ENCODE assay signal across 14 cellular contexts in the genomic region with DNA sequence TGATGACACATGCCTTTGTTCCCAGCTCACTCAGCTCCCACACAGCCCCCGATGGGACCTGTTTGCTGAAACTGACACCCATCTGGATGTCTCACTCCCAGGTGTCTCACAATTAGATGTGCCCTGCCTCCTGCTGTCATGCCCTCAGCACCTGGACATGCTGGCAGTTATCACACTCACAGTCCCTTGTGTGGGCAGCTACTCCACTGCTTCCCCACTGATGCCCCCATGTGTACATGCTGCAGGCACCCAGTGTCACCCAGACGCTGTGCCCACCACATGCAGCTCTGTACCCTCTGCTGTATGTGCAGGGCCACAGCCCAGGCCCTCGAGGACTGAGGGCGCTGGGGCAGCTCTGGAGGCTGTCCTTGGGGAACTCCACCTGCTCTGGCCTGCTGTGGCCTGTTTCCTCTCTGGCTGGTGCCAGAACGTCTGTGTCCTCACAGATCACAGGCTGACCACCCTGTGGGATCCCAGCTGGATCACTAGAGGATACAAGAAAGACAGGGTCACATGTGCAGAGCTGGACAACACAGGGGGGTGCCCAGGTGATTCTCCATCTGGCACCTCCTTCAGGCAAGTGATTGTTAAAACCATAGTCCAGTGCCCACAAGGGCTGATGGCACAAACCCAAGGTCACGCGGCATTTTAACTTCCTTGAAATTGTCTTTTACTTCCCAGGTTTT. TPM values are rescaled to one million over a fixed set of nuclear protein-coding genes. Genes with fewer than 3 reads are reported as not detected.
DNase-seq lines count a peak whose midpoint lies in the region; ATAC-seq and TF ChIP-seq lines count a peak whose summit lies in the region.
"Had no signal": no experiment of that assay in that cellular context is flagged by ENCODE, and none has a peak within 500 bp of the region (broad histone marks: within the 10 kb centered on the region; RNA-seq: fewer than 3 reads in every experiment).

No MANE protein-coding gene starts in this region.

- H3K4me3 Mint-ChIP-seq in chondrocyte (ENCODE audit: unreplicated experiment), result no peak overlapping the region
- H3K4me3 Mint-ChIP-seq in neural crest cell, result no peak overlapping the region
- H3K4me3 Mint-ChIP-seq: brain had no signal

- H3K4me1 ChIP-seq in right cardiac atrium (ENCODE audit: control insufficient read depth, insufficient read depth, low read length), result no peaks in the 10 kb centered on the region
- H3K4me1 ChIP-seq: BE2C had no signal

- peaks cover 17% of the 10 kb centered on the region for H3K27me3 Mint-ChIP-seq in chondrocyte (ENCODE audit: low read depth)
- H3K27me3 Mint-ChIP-seq in neural crest cell (ENCODE audit: low read depth), result no peaks in the 10 kb centered on the region

- no peak overlapping the region for H3K4me3 ChIP-seq in right cardiac atrium (ENCODE audit: low read length)
- H3K4me3 ChIP-seq: lung had no signal

- intact Hi-C loops in cardiac septum (cut with DNase I), result no loop called here
- intact Hi-C loops in right cardiac atrium (cut with DNase I), result no loop called here

- ATAC-seq in right cardiac atrium (no peak), HG03139 (IDR thresholded peaks at IDR 0.05; ENCODE audit: unreplicated experiment) (no peak), HG03469 (IDR thresholded peaks at IDR 0.05; ENCODE audit: unreplicated experiment) (no peak)
- ATAC-seq: activated CD4-positive, CD25-positive, alpha-beta regulatory T cell treated with anti-CD3 and anti-CD28 coated beads, Interleukin-2, amount 50 U/mL, for 24 hours had no signal

- no peak overlapping the region for H3K27ac ChIP-seq in right cardiac atrium (ENCODE audit: low read length)

- 72% methylated on average over 7 of the region's 7 CpGs for WGBS in right cardiac atrium

- TF ChIP-seq CTCF in chondrocyte (IDR thresholded peaks at IDR 0.05), result no peak
- TF ChIP-seq CTCF in neural crest cell (conservative IDR thresholded peaks at IDR 0.05), result no peak

- H3K27me3 ChIP-seq in right cardiac atrium (ENCODE audit: control insufficient read depth, insufficient read depth), result no peaks in the 10 kb centered on the region
- H3K27me3 ChIP-seq: BE2C had no signal

- DNase-seq in cardiac septum (ENCODE audit: low spot score) (peak; percentile 64), right cardiac atrium (no peak), chondrocyte (ENCODE audit: low spot score) (peak; percentile 62), neural crest cell (ENCODE audit: low read depth, low spot score) (no peak), RPMI8226 (no peak)
- no peak for DNase-seq in stimulated activated CD4-positive, alpha-beta T cell treated with anti-CD3 and anti-CD28 coated beads, Interleukin-2, amount 100 ng/mL, for 48 hours

- H3K36me3 Mint-ChIP-seq in chondrocyte (ENCODE audit: low read depth) (no peaks in the 10 kb centered on the region), neural crest cell (ENCODE audit: low read depth) (no peaks in the 10 kb centered on the region)
- H3K36me3 Mint-ChIP-seq: brain had no signal

- peaks cover 13% of the 10 kb centered on the region for H3K4me1 Mint-ChIP-seq in chondrocyte (ENCODE audit: low read depth)
- H3K4me1 Mint-ChIP-seq in neural crest cell, result peaks cover 5% of the 10 kb centered on the region

- no peak overlapping the region for H3K27ac Mint-ChIP-seq in chondrocyte (ENCODE audit: unreplicated experiment)
- H3K27ac Mint-ChIP-seq in neural crest cell (ENCODE audit: unreplicated experiment), result peak overlapping the region; percentile 75
- H3K27ac Mint-ChIP-seq: brain had no signal

- H3K9me3 ChIP-seq in right cardiac atrium (ENCODE audit: control insufficient read depth, low read length), result no peaks in the 10 kb centered on the region
- H3K9me3 ChIP-seq: BE2C had no signal

- H3K9me3 Mint-ChIP-seq in chondrocyte (ENCODE audit: low read depth) (no peaks in the 10 kb centered on the region), neural crest cell (no peaks in the 10 kb centered on the region)
- H3K9me3 Mint-ChIP-seq: brain had no signal

RNA-seq across cellular contexts. Expression of a gene that starts 14.0 kb away (rescaled TPM):
- total RNA-seq in cardiac septum, result not detected
- total RNA-seq in right cardiac atrium, result not detected
- polyA plus RNA-seq in right cardiac atrium, result not detected
- not detected in 3 replicates for total RNA-seq in chondrocyte
- total RNA-seq in neural crest cell, result not detected in 2 replicates
- total RNA-seq: endothelial cell of umbilical vein, glomerular endothelial cell had no signal
- polyA plus RNA-seq: endothelial cell of umbilical vein, lung had no signal

RNA-seq across cellular contexts. Expression of a gene that starts 20.8 kb away (rescaled TPM):
- 0.16 TPM for total RNA-seq in cardiac septum
- under 1 TPM in 3 of 4 donors, not detected in 1; 0.19 to 0.59 (median 0.34) TPM for total RNA-seq in right cardiac atrium
- polyA plus RNA-seq in right cardiac atrium, result 0.11 TPM
- not detected in 3 replicates for total RNA-seq in chondrocyte
- total RNA-seq in neural crest cell, result 0.19 TPM in 1 of 2 replicates, not detected in the other
- total RNA-seq: endothelial cell of umbilical vein, glomerular endothelial cell had no signal

RNA-seq across cellular contexts. Expression of a gene that starts 27.2 kb away (rescaled TPM):
- not detected for total RNA-seq in cardiac septum
- total RNA-seq in right cardiac atrium, result not detected
- polyA plus RNA-seq in right cardiac atrium, result not detected
- 0.15 TPM in 1 of 3 replicates, not detected in the others for total RNA-seq in chondrocyte
- not detected in 2 replicates for total RNA-seq in neural crest cell
- total RNA-seq: endothelial cell of umbilical vein, glomerular endothelial cell had no signal
- polyA plus RNA-seq: endothelial cell of umbilical vein had no signal

Comparison
In these comparisons a context has a peak if more than half of its experiments do, and no peak if none do; other contexts are left out.
1. DNase-seq: peak in cardiac septum (single experiment) and chondrocyte (single experiment); none in right cardiac atrium (0 of 3), neural crest cell (single experiment), stimulated activated CD4-positive, alpha-beta T cell treated with anti-CD3 and anti-CD28 coated beads, Interleukin-2, amount 100 ng/mL, for 48 hours (0 of 2) and RPMI8226 (single experiment).